1 cellular context compared by ENCODE assay signal in genomic region chr19:12400618-12401502, GRCh38.
TF ChIP-seq lines count a peak whose summit lies in the region.

Gene ZNF799, minus strand, starts transcription at chr19:12401271. Its CDS starts 201 bp downstream, at chr19:12401070.

TF ChIP-seq in HepG2, 621 proteins besides CTCF, POLR2A, EP300 and RAD21 (continued from another document and continues in another):
- TF ChIP-seq ZNF597 (CRISPR knock-in tag; IDR thresholded peaks at IDR 0.05) (no peak), ELF4 (CRISPR knock-in tag; IDR thresholded peaks at IDR 0.05; ENCODE audit: borderline replicate concordance) (no peak), TFAP4 (IDR thresholded peaks at IDR 0.05; ENCODE audit: borderline replicate concordance, low read depth) (peak; percentile 96), ZHX1 (CRISPR knock-in tag; IDR thresholded peaks at IDR 0.05; ENCODE audit: low read depth) (no peak), RFX1 (IDR thresholded peaks at IDR 0.05) (no peak; the same call in 1 of the 2 replicates), RFXANK (CRISPR knock-in tag; IDR thresholded peaks at IDR 0.05) (no peak), HNF1A (IDR thresholded peaks at IDR 0.05; ENCODE audit: low read depth) (no peak; the same call in none of the 2 replicates), HNF1A (CRISPR knock-in tag; IDR thresholded peaks at IDR 0.05; ENCODE audit: borderline replicate concordance) (peak; percentile 64; the same call in 1 of the 2 replicates), ZIK1 (CRISPR knock-in tag; IDR thresholded peaks at IDR 0.05; ENCODE audit: borderline replicate concordance, low read depth) (no peak), ZNF777 (CRISPR knock-in tag; IDR thresholded peaks at IDR 0.05) (no peak), ZNF761 (CRISPR knock-in tag; conservative IDR thresholded peaks at IDR 0.05) (peak; percentile 90), JUN (CRISPR knock-in tag; IDR thresholded peaks at IDR 0.05) (no peak), MBNL3 (CRISPR knock-in tag; conservative IDR thresholded peaks at IDR 0.05) (no peak), ZNF101 (CRISPR knock-in tag; IDR thresholded peaks at IDR 0.05; ENCODE audit: borderline replicate concordance, low read depth) (no peak), ZNF75D (CRISPR knock-in tag; IDR thresholded peaks at IDR 0.05; ENCODE audit: borderline replicate concordance) (no peak), ONECUT2 (CRISPR knock-in tag; IDR thresholded peaks at IDR 0.05) (no peak), JDP2 (CRISPR knock-in tag; IDR thresholded peaks at IDR 0.05; ENCODE audit: borderline replicate concordance) (no peak), GABPB1 (CRISPR knock-in tag; IDR thresholded peaks at IDR 0.05) (peak; percentile 63; the same call in 1 of the 2 replicates), MLX (CRISPR knock-in tag; IDR thresholded peaks at IDR 0.05) (no peak), PBX2 (CRISPR knock-in tag; IDR thresholded peaks at IDR 0.05) (peak; percentile 92), ZNF883 (CRISPR knock-in tag; IDR thresholded peaks at IDR 0.05; ENCODE audit: not compliant biosample characterization) (no peak), NFKBIZ (CRISPR knock-in tag; IDR thresholded peaks at IDR 0.05) (no peak), NFAT5 (CRISPR knock-in tag; IDR thresholded peaks at IDR 0.05) (no peak), NFATC3 (CRISPR knock-in tag; IDR thresholded peaks at IDR 0.05) (no peak), FOXC1 (CRISPR knock-in tag; IDR thresholded peaks at IDR 0.05; ENCODE audit: borderline replicate concordance) (no peak; the same call in 1 of the 2 replicates), ZBTB37 (CRISPR knock-in tag; IDR thresholded peaks at IDR 0.05) (no peak), NCOR1 (IDR thresholded peaks at IDR 0.05; ENCODE audit: borderline replicate concordance, low read length) (peak; percentile 47; the same call in 1 of the 2 replicates), FOXA1 (IDR thresholded peaks at IDR 0.05) (no peak), FOXA1 (CRISPR knock-in tag; IDR thresholded peaks at IDR 0.05) (no peak), ZNF441 (CRISPR knock-in tag; IDR thresholded peaks at IDR 0.05; ENCODE audit: borderline replicate concordance) (peak; percentile 80; the same call in 1 of the 2 replicates), MXD4 (CRISPR knock-in tag; IDR thresholded peaks at IDR 0.05) (no peak), ZNF124 (CRISPR knock-in tag; IDR thresholded peaks at IDR 0.05) (no peak), CBX5 (CRISPR knock-in tag; IDR thresholded peaks at IDR 0.05; ENCODE audit: borderline replicate concordance) (no peak), ZUFSP (CRISPR knock-in tag; IDR thresholded peaks at IDR 0.05; ENCODE audit: borderline replicate concordance) (no peak), NCOA1 (CRISPR knock-in tag; IDR thresholded peaks at IDR 0.05) (no peak), ZBTB26 (CRISPR knock-in tag; IDR thresholded peaks at IDR 0.05; ENCODE audit: borderline replicate concordance) (no peak), STAT5B (CRISPR knock-in tag; IDR thresholded peaks at IDR 0.05) (no peak), NR2F6 (IDR thresholded peaks at IDR 0.05) (no peak), NR2F6 (CRISPR knock-in tag; IDR thresholded peaks at IDR 0.05) (no peak), NFIB (CRISPR knock-in tag; IDR thresholded peaks at IDR 0.05; ENCODE audit: borderline replicate concordance) (no peak), HHEX (CRISPR knock-in tag; IDR thresholded peaks at IDR 0.05) (no peak)
